Comparison of ENCODE assay signal across 16 cellular contexts in genomic region chr9:97666907-97667686, GRCh38. TPM values are rescaled to one million over a fixed set of nuclear protein-coding genes. Genes with fewer than 3 reads are reported as not detected.
DNase-seq lines count a peak whose midpoint lies in the region; ATAC-seq and TF ChIP-seq lines count a peak whose summit lies in the region.
"Had no signal": no experiment of that assay in that cellular context is flagged by ENCODE, and none has a peak within 500 bp of the region (broad histone marks: within the 10 kb centered on the region; RNA-seq: fewer than 3 reads in every experiment).

No MANE protein-coding gene starts in this region.

- ATAC-seq in activated CD8-positive, alpha-beta T cell treated with anti-CD3 and anti-CD28 coated beads, Interleukin-2, amount 10 ng/mL, durations not matched to agents 7 days and 5 days, result no peak
- ATAC-seq: A549 had no signal

- no peaks in the 10 kb centered on the region for H3K9me3 ChIP-seq in hepatocyte (ENCODE audit: low read depth)
- H3K9me3 ChIP-seq in esophagus squamous epithelium, result no peaks in the 10 kb centered on the region
- H3K9me3 ChIP-seq: A549, left ventricle myocardium inferior, right atrium auricular region had no signal

- no peaks in the 10 kb centered on the region for H3K9me2 ChIP-seq in hepatocyte (replicated peaks; ENCODE audit: insufficient read depth)

- TF ChIP-seq CTCF in neural crest cell (conservative IDR thresholded peaks at IDR 0.05), result no peak
- TF ChIP-seq CTCF in hepatocyte (IDR thresholded peaks at IDR 0.05; ENCODE audit: poor library complexity), result no peak
- no peak for TF ChIP-seq CTCF in esophagus squamous epithelium (IDR thresholded peaks at IDR 0.05)

- no peaks in the 10 kb centered on the region for H3K27me3 Mint-ChIP-seq in activated CD4-positive, alpha-beta T cell treated with anti-CD3 and anti-CD28 coated beads, Interleukin-2, amount 10 ng/mL, durations not matched to agents 24 days and 14 days
- H3K27me3 Mint-ChIP-seq in activated CD8-positive, alpha-beta T cell treated with anti-CD3 and anti-CD28 coated beads, Interleukin-2, amount 10 ng/mL, durations not matched to agents 7 days and 5 days (ENCODE audit: low read depth), result no peaks in the 10 kb centered on the region
- no peaks in the 10 kb centered on the region for H3K27me3 Mint-ChIP-seq in neural crest cell (ENCODE audit: low read depth)

- H3K4me3 Mint-ChIP-seq in activated CD4-positive, alpha-beta T cell treated with anti-CD3 and anti-CD28 coated beads, Interleukin-2, amount 10 ng/mL, durations not matched to agents 24 days and 14 days, result no peak overlapping the region
- H3K4me3 Mint-ChIP-seq in activated CD8-positive, alpha-beta T cell treated with anti-CD3 and anti-CD28 coated beads, Interleukin-2, amount 10 ng/mL, durations not matched to agents 7 days and 5 days, result no peak overlapping the region
- no peak overlapping the region for H3K4me3 Mint-ChIP-seq in neural crest cell

- H3K36me3 ChIP-seq in hepatocyte (replicated peaks; ENCODE audit: insufficient read depth, low read depth) (no peaks in the 10 kb centered on the region), esophagus squamous epithelium (peaks cover 0 to 100% (median 56%) of the 10 kb centered on the region in 3 donors)

- H3K9me3 Mint-ChIP-seq in activated CD4-positive, alpha-beta T cell treated with anti-CD3 and anti-CD28 coated beads, Interleukin-2, amount 10 ng/mL, durations not matched to agents 24 days and 14 days, result no peaks in the 10 kb centered on the region
- no peaks in the 10 kb centered on the region for H3K9me3 Mint-ChIP-seq in activated CD8-positive, alpha-beta T cell treated with anti-CD3 and anti-CD28 coated beads, Interleukin-2, amount 10 ng/mL, durations not matched to agents 7 days and 5 days (ENCODE audit: insufficient read depth)
- no peaks in the 10 kb centered on the region for H3K9me3 Mint-ChIP-seq in neural crest cell

- peaks cover 78% of the 10 kb centered on the region for H3K36me3 Mint-ChIP-seq in activated CD4-positive, alpha-beta T cell treated with anti-CD3 and anti-CD28 coated beads, Interleukin-2, amount 10 ng/mL, durations not matched to agents 24 days and 14 days (ENCODE audit: low read depth)
- peaks cover 81% of the 10 kb centered on the region for H3K36me3 Mint-ChIP-seq in activated CD8-positive, alpha-beta T cell treated with anti-CD3 and anti-CD28 coated beads, Interleukin-2, amount 10 ng/mL, durations not matched to agents 7 days and 5 days (ENCODE audit: low read depth)
- H3K36me3 Mint-ChIP-seq in neural crest cell (ENCODE audit: low read depth), result peaks cover 12% of the 10 kb centered on the region

- intact Hi-C loops in activated CD4-positive, alpha-beta T cell treated with anti-CD3 and anti-CD28 coated beads, Interleukin-2, amount 10 ng/mL, durations not matched to agents 24 days and 14 days (cut with micrococcal nuclease), result loop anchor here (10.0 kb wide), 1 partner anchor 338 kb away; no protein-coding TSS in a partner anchor
- intact Hi-C loops in esophagus squamous epithelium (cut with DNase I), result no loop called here

- no peak overlapping the region for H3K4me2 ChIP-seq in hepatocyte
- H3K4me2 ChIP-seq: A549 had no signal

- H3K27ac Mint-ChIP-seq in activated CD4-positive, alpha-beta T cell treated with anti-CD3 and anti-CD28 coated beads, Interleukin-2, amount 10 ng/mL, durations not matched to agents 24 days and 14 days, result no peak overlapping the region
- H3K27ac Mint-ChIP-seq in activated CD8-positive, alpha-beta T cell treated with anti-CD3 and anti-CD28 coated beads, Interleukin-2, amount 10 ng/mL, durations not matched to agents 7 days and 5 days, result peak overlapping the region; percentile 82
- peak overlapping the region; percentile 85 for H3K27ac Mint-ChIP-seq in neural crest cell (ENCODE audit: unreplicated experiment)

- no peaks in the 10 kb centered on the region for H3K79me2 ChIP-seq in hepatocyte

- POLR2A ChIA-PET in activated CD8-positive, alpha-beta T cell treated with anti-CD3 and anti-CD28 coated beads, Interleukin-2, amount 10 ng/mL, durations not matched to agents 7 days and 5 days (lab: Charles Lee), result interaction anchor here (1.2 kb wide), 1 partner anchor 34 kb away, joined by 3 read pairs; the partner anchor contains the start of genes NCBP1 and TSTD2

- H4K20me1 ChIP-seq in hepatocyte (ENCODE audit: insufficient read depth, poor library complexity, severe bottlenecking), result no peaks in the 10 kb centered on the region

- H3K4me3 ChIP-seq in hepatocyte (no peak overlapping the region), esophagus squamous epithelium (no peak overlapping the region)
- H3K4me3 ChIP-seq: A549, left ventricle myocardium inferior, right atrium auricular region had no signal

- TF ChIP-seq POLR2A in esophagus squamous epithelium (IDR thresholded peaks at IDR 0.05), result no peak

- DNase-seq in activated CD4-positive, alpha-beta T cell treated with anti-CD3 and anti-CD28 coated beads, Interleukin-2, amount 10 ng/mL, durations not matched to agents 24 days and 14 days, result peak; percentile 60
- DNase-seq in activated CD4-positive, alpha-beta T cell treated with anti-CD3 and anti-CD28 coated beads, Interleukin-2, amount 50 U/mL, for 48 hours, result no peak
- DNase-seq in KG1 (lab: John Stamatoyannopoulos, UW), result peak; percentile 10
- DNase-seq in activated CD8-positive, alpha-beta T cell treated with anti-CD3 and anti-CD28 coated beads, Interleukin-2, amount 10 ng/mL, durations not matched to agents 7 days and 5 days, result no peak
- no peak for DNase-seq in neural crest cell (ENCODE audit: low read depth, low spot score)
- DNase-seq in hepatocyte (ENCODE audit: low spot score), result no peak
- DNase-seq in cerebellar nuclear complex (lab: John Stamatoyannopoulos, UW), result no peak
- no peak for DNase-seq in esophagus squamous epithelium (lab: John Stamatoyannopoulos, UW)
- DNase-seq: left ventricle myocardium inferior; NCI-H1105; NCI-H2171 treated with DMSO at 0.1 percent for 48 hours; NK-92 treated with Interleukin-12 subunit alpha and Interleukin-12 subunit beta, amount 100 ng/mL, for 24 hours; SIG-M5; stimulated activated CD4-positive, alpha-beta T cell treated with anti-CD3 and anti-CD28 coated beads, Interleukin-2, amount 100 ng/mL, for 24 hours had no signal

- H3K27ac ChIP-seq in hepatocyte, result no peak overlapping the region
- H3K27ac ChIP-seq in esophagus squamous epithelium, result no peak overlapping the region
- H3K27ac ChIP-seq: A549, left ventricle myocardium inferior, right atrium auricular region had no signal

- no peaks in the 10 kb centered on the region for H3K27me3 ChIP-seq in hepatocyte
- no peaks in the 10 kb centered on the region for H3K27me3 ChIP-seq in esophagus squamous epithelium
- H3K27me3 ChIP-seq: right atrium auricular region had no signal

- CTCF ChIA-PET in activated CD8-positive, alpha-beta T cell treated with anti-CD3 and anti-CD28 coated beads, Interleukin-2, amount 10 ng/mL, durations not matched to agents 7 days and 5 days (lab: Charles Lee), result interaction anchor here (0.6 kb wide), 1 partner anchor 28 kb away, joined by 3 read pairs; no protein-coding TSS in a partner anchor

- no peaks in the 10 kb centered on the region for H3K4me1 ChIP-seq in hepatocyte (ENCODE audit: insufficient read depth)
- H3K4me1 ChIP-seq in esophagus squamous epithelium, result no peaks in the 10 kb centered on the region
- H3K4me1 ChIP-seq: A549, right atrium auricular region had no signal

- WGBS in hepatocyte (ENCODE audit: low lambda C conversion rate, missing lambda C conversion rate), result 92% methylated on average over 5 of the region's 5 CpGs
- WGBS in esophagus squamous epithelium, 2 donors, result 67 to 91% methylated on average over 5 of the region's 5 CpGs

- H3K4me1 Mint-ChIP-seq in activated CD4-positive, alpha-beta T cell treated with anti-CD3 and anti-CD28 coated beads, Interleukin-2, amount 10 ng/mL, durations not matched to agents 24 days and 14 days, result peaks cover 20% of the 10 kb centered on the region
- H3K4me1 Mint-ChIP-seq in activated CD8-positive, alpha-beta T cell treated with anti-CD3 and anti-CD28 coated beads, Interleukin-2, amount 10 ng/mL, durations not matched to agents 7 days and 5 days (ENCODE audit: low read depth), result peaks cover 16% of the 10 kb centered on the region
- no peaks in the 10 kb centered on the region for H3K4me1 Mint-ChIP-seq in neural crest cell

- H2AFZ ChIP-seq in hepatocyte, result no peak overlapping the region

RNA-seq across cellular contexts. Expression of gene XPA, which starts 30.0 kb away (rescaled TPM):
- total RNA-seq in activated CD4-positive, alpha-beta T cell treated with anti-CD3 and anti-CD28 coated beads, Interleukin-2, amount 10 ng/mL, durations not matched to agents 24 days and 14 days, result 8.9 and 12.0 TPM in 2 replicates
- total RNA-seq in activated CD8-positive, alpha-beta T cell treated with anti-CD3 and anti-CD28 coated beads, Interleukin-2, amount 10 ng/mL, durations not matched to agents 7 days and 5 days, result 10 to 100 TPM; 10.2 TPM
- total RNA-seq in neural crest cell, result 14.1 and 15.6 TPM in 2 replicates
- 7.7 and 12.6 TPM in 2 replicates for total RNA-seq in hepatocyte
- polyA plus RNA-seq in hepatocyte, result 18.5 and 18.6 TPM in 2 replicates
- 10 to 100 TPM in 2 of 4 donors, 1 to 10 TPM in 2; 8.5 to 14.5 (median 10.3) TPM for total RNA-seq in esophagus squamous epithelium

RNA-seq across cellular contexts. Expression of gene NCBP1, which starts 33.5 kb away (rescaled TPM):
- total RNA-seq in activated CD4-positive, alpha-beta T cell treated with anti-CD3 and anti-CD28 coated beads, Interleukin-2, amount 10 ng/mL, durations not matched to agents 24 days and 14 days, result 48.9 and 51.4 TPM in 2 replicates
- 10 to 100 TPM; 45.1 to 45.9 TPM for total RNA-seq in activated CD8-positive, alpha-beta T cell treated with anti-CD3 and anti-CD28 coated beads, Interleukin-2, amount 10 ng/mL, durations not matched to agents 7 days and 5 days
- total RNA-seq in neural crest cell, result 51.4 and 52.2 TPM in 2 replicates
- 30.3 and 33.0 TPM in 2 replicates for total RNA-seq in hepatocyte
- polyA plus RNA-seq in hepatocyte, result 22.6 and 27.6 TPM in 2 replicates
- 10 to 100 TPM; 11.4 to 23.0 (median 16.4) TPM for total RNA-seq in esophagus squamous epithelium

RNA-seq across cellular contexts. Expression of gene TSTD2, which starts 33.9 kb away (rescaled TPM):
- 17.1 and 17.7 TPM in 2 replicates for total RNA-seq in activated CD4-positive, alpha-beta T cell treated with anti-CD3 and anti-CD28 coated beads, Interleukin-2, amount 10 ng/mL, durations not matched to agents 24 days and 14 days
- 10 to 100 TPM; 13.0 to 15.6 TPM for total RNA-seq in activated CD8-positive, alpha-beta T cell treated with anti-CD3 and anti-CD28 coated beads, Interleukin-2, amount 10 ng/mL, durations not matched to agents 7 days and 5 days
- total RNA-seq in neural crest cell (24.4 and 29.4 TPM in 2 replicates), hepatocyte (17.0 and 19.0 TPM in 2 replicates), esophagus squamous epithelium (10 to 100 TPM in 2 of 4 donors, 1 to 10 TPM in 2; 6.9 to 20.0 (median 10.1) TPM)
- polyA plus RNA-seq in hepatocyte, result 4.3 and 11.2 TPM in 2 replicates

Comparison
In these comparisons a context has a peak if more than half of its experiments do, and no peak if none do; other contexts are left out.
1. DNase-seq: peak in activated CD4-positive, alpha-beta T cell treated with anti-CD3 and anti-CD28 coated beads, Interleukin-2, amount 10 ng/mL, durations not matched to agents 24 days and 14 days (single experiment) and KG1 (single experiment); none in activated CD4-positive, alpha-beta T cell treated with anti-CD3 and anti-CD28 coated beads, Interleukin-2, amount 50 U/mL, for 48 hours (0 of 2), activated CD8-positive, alpha-beta T cell treated with anti-CD3 and anti-CD28 coated beads, Interleukin-2, amount 10 ng/mL, durations not matched to agents 7 days and 5 days (single experiment), neural crest cell (single experiment), hepatocyte (single experiment), cerebellar nuclear complex (0 of 2) and esophagus squamous epithelium (single experiment).